In the genomic region with DNA sequence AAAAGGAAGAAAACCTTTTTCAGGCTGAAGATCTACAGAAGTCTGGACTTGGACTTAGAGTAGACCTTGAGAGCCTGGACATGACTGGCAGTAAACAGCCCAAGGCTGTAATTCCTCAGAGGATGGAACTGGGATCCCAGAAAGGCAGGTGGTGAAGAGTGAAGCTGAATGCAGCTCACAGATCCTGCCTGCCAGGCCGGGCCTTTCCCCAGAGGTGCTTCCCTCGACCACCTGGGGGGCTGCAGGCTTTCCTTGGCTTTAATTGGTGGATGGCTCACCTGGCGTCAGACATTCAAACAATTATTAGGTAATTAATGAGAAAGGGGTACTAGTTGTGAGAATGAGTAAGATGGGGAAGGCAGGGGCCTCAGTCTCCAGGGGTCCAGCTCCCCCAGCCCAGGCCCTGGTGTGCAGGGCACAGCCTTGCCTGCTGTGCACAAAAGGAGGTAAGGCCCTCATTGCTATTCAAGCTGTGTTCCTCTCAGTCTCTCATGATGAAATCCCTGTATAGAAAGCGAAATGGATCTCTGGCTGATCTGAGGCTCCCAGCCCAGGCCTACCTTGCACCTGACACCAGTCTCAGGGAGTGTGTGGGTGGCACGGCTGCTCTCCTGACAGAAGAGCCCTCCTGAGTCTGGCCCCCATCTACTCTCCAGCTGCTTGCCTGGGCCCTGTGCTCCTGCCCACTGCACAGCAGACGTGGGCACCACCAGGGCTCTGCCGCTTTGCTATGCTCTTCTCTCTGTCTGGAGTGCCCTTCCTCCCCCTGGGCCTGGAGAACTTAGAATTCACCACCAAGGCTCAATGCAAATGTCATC, we compare ENCODE assay signal across 1 cellular context.
TF ChIP-seq lines count a peak whose summit lies in the region.

No MANE protein-coding gene starts in this region.

TF ChIP-seq in H1, 55 proteins besides CTCF, POLR2A, EP300 and RAD21 (continued from another document):
- TF ChIP-seq, protein P1, sequence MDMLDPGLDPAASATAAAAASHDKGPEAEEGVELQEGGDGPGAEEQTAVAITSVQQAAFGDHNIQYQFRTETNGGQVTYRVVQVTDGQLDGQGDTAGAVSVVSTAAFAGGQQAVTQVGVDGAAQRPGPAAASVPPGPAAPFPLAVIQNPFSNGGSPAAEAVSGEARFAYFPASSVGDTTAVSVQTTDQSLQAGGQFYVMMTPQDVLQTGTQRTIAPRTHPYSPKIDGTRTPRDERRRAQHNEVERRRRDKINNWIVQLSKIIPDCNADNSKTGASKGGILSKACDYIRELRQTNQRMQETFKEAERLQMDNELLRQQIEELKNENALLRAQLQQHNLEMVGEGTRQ (IDR thresholded peaks at IDR 0.05; ENCODE audit: low read length): no peak
- TF ChIP-seq HDAC2 (IDR thresholded peaks at IDR 0.05; ENCODE audit: borderline replicate concordance in 1 of 2, low read depth in 2 of 2, low read length in 2 of 2): no peak
- no peak for TF ChIP-seq TAF7 (optimal IDR thresholded peaks at IDR 0.05; ENCODE audit: borderline replicate concordance, low read depth, low read length)
- TF ChIP-seq CHD1 (IDR thresholded peaks at IDR 0.05; ENCODE audit: low read depth, low read length): no peak
- no peak for TF ChIP-seq KDM4A (IDR thresholded peaks at IDR 0.05; ENCODE audit: low read depth, low read length, severe bottlenecking)
- no peak for TF ChIP-seq JUN (IDR thresholded peaks at IDR 0.05; ENCODE audit: low read depth, low read length)
- TF ChIP-seq ASH2L (IDR thresholded peaks at IDR 0.05; ENCODE audit: low read length): no peak
- no peak for TF ChIP-seq NANOG (IDR thresholded peaks at IDR 0.05; ENCODE audit: insufficient read depth, low read depth, low read length, poor library complexity, severe bottlenecking)
- no peak for TF ChIP-seq TBP (IDR thresholded peaks at IDR 0.05; ENCODE audit: low read depth, low read length)
- TF ChIP-seq CEBPB (IDR thresholded peaks at IDR 0.05; ENCODE audit: low read depth, low read length): no peak
- TF ChIP-seq PHF8 (conservative IDR thresholded peaks at IDR 0.05; ENCODE audit: low read depth, low read length): no peak
- TF ChIP-seq CBX8 (IDR thresholded peaks at IDR 0.05; ENCODE audit: borderline replicate concordance, low read depth, low read length): no peak
- no peak for TF ChIP-seq FOSL1 (IDR thresholded peaks at IDR 0.05; ENCODE audit: insufficient read depth, low read depth, low read length)
